1 cellular context compared by ENCODE assay signal in genomic region chr3:140823106-140823505, GRCh38.
TF ChIP-seq lines count a peak whose summit lies in the region.

No MANE protein-coding gene starts in this region.

TF ChIP-seq in HepG2, 621 proteins besides CTCF, POLR2A, EP300 and RAD21 (continued from another document):
- TF ChIP-seq, protein P1, sequence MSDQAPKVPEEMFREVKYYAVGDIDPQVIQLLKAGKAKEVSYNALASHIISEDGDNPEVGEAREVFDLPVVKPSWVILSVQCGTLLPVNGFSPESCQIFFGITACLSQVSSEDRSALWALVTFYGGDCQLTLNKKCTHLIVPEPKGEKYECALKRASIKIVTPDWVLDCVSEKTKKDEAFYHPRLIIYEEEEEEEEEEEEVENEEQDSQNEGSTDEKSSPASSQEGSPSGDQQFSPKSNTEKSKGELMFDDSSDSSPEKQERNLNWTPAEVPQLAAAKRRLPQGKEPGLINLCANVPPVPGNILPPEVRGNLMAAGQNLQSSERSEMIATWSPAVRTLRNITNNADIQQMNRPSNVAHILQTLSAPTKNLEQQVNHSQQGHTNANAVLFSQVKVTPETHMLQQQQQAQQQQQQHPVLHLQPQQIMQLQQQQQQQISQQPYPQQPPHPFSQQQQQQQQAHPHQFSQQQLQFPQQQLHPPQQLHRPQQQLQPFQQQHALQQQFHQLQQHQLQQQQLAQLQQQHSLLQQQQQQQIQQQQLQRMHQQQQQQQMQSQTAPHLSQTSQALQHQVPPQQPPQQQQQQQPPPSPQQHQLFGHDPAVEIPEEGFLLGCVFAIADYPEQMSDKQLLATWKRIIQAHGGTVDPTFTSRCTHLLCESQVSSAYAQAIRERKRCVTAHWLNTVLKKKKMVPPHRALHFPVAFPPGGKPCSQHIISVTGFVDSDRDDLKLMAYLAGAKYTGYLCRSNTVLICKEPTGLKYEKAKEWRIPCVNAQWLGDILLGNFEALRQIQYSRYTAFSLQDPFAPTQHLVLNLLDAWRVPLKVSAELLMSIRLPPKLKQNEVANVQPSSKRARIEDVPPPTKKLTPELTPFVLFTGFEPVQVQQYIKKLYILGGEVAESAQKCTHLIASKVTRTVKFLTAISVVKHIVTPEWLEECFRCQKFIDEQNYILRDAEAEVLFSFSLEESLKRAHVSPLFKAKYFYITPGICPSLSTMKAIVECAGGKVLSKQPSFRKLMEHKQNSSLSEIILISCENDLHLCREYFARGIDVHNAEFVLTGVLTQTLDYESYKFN (CRISPR knock-in tag; conservative IDR thresholded peaks at IDR 0.05) = no peak
- TF ChIP-seq, protein P2, sequence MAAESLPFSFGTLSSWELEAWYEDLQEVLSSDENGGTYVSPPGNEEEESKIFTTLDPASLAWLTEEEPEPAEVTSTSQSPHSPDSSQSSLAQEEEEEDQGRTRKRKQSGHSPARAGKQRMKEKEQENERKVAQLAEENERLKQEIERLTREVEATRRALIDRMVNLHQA (CRISPR knock-in tag; IDR thresholded peaks at IDR 0.05) = no peak
- TF ChIP-seq ZFP90 (CRISPR knock-in tag; IDR thresholded peaks at IDR 0.05; ENCODE audit: borderline replicate concordance) = no peak
- TF ChIP-seq SRY (CRISPR knock-in tag; IDR thresholded peaks at IDR 0.05) = no peak
- TF ChIP-seq ZNF761 (CRISPR knock-in tag; conservative IDR thresholded peaks at IDR 0.05) = no peak
- TF ChIP-seq ZNF703 (CRISPR knock-in tag; IDR thresholded peaks at IDR 0.05; ENCODE audit: borderline replicate concordance) = no peak
- TF ChIP-seq, protein P3, sequence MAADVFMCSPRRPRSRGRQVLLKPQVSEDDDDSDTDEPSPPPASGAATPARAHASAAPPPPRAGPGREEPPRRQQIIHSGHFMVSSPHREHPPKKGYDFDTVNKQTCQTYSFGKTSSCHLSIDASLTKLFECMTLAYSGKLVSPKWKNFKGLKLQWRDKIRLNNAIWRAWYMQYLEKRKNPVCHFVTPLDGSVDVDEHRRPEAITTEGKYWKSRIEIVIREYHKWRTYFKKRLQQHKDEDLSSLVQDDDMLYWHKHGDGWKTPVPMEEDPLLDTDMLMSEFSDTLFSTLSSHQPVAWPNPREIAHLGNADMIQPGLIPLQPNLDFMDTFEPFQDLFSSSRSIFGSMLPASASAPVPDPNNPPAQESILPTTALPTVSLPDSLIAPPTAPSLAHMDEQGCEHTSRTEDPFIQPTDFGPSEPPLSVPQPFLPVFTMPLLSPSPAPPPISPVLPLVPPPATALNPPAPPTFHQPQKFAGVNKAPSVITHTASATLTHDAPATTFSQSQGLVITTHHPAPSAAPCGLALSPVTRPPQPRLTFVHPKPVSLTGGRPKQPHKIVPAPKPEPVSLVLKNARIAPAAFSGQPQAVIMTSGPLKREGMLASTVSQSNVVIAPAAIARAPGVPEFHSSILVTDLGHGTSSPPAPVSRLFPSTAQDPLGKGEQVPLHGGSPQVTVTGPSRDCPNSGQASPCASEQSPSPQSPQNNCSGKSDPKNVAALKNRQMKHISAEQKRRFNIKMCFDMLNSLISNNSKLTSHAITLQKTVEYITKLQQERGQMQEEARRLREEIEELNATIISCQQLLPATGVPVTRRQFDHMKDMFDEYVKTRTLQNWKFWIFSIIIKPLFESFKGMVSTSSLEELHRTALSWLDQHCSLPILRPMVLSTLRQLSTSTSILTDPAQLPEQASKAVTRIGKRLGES (CRISPR knock-in tag; IDR thresholded peaks at IDR 0.05; ENCODE audit: borderline replicate concordance) = no peak
- TF ChIP-seq ARID2 (CRISPR knock-in tag; IDR thresholded peaks at IDR 0.05; ENCODE audit: borderline replicate concordance) = no peak
